8 cellular contexts compared by ENCODE assay signal in the genomic region with DNA sequence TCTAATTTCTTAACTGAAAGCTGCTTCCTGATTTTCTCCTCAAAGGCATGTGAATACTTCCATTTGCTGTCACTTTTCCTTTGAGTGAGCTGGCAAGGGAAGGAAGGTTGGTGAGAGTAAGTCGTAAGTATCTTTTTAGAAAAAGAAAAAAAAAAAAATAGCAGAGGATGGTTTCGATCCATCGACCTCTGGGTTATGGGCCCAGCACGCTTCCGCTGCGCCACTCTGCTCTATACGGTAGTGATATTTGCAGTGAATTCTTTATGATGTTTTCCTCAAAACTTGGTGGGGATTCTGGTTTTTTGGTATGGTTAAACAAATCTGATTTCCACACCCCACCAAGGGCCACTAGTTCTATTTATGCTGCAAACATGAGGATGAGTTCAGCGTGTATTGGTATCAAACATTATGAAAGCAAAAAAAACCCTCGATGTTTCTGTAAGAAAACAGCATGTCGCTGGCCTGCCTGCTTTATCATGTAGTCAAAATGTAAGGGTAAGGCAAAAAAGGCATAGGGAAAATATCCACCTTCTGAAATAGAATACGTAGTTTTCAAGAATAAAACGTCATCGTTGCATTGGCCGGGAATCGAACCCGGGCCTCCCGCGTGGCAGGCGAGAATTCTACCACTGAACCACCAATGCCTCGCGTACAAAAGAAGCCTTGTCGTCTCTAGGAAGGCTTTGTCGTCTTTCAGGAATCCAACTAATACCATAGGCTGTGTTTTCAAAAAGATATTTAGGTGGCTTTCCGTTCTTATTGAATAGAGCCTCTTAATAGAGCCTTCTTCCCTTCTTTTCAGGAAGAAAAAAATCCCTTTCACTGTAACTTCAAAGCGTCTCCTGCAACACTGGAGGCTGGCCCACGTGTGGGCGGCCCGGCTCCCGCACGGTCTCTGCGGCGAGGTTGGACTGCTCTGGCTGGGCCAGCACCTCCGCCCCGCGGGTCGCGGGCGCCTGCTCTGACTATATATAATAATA. TPM values are rescaled to one million over a fixed set of nuclear protein-coding genes. Genes with fewer than 3 reads are reported as not detected.
A peak's percentile ranks its signal among the peaks of the same experiment; 100 is the strongest.
DNase-seq lines count a peak whose midpoint lies in the region; ATAC-seq and TF ChIP-seq lines count a peak whose summit lies in the region.

No MANE protein-coding gene starts in this region.

- no peaks in the 10 kb centered on the region for H3K9me3 ChIP-seq in Caco-2
- no peaks in the 10 kb centered on the region for H3K9me3 ChIP-seq in HUES6 (ENCODE audit: control insufficient read depth, insufficient read depth, low read depth, low read length)
- no peaks in the 10 kb centered on the region for H3K9me3 ChIP-seq in OCI-LY3 (ENCODE audit: insufficient read depth, low read length)

- peaks cover 10% of the 10 kb centered on the region for H3K27me3 Mint-ChIP-seq in Caco-2 (ENCODE audit: insufficient read depth, unreplicated experiment)
- peaks cover 4% of the 10 kb centered on the region for H3K27me3 Mint-ChIP-seq in activated T-cell treated with anti-CD3 and anti-CD28 coated beads, Interleukin-2, amount 50 U/mL, for 4 hours (ENCODE audit: low read depth)

- peaks cover 43% of the 10 kb centered on the region for H3K36me3 Mint-ChIP-seq in Caco-2 (ENCODE audit: insufficient read depth, unreplicated experiment)
- H3K36me3 Mint-ChIP-seq in activated T-cell treated with anti-CD3 and anti-CD28 coated beads, Interleukin-2, amount 50 U/mL, for 4 hours (ENCODE audit: insufficient read depth): no peaks in the 10 kb centered on the region

- H3K36me3 ChIP-seq in Caco-2 (ENCODE audit: control insufficient read depth, insufficient read depth, low read length) (no peaks in the 10 kb centered on the region), HUES6 (ENCODE audit: control insufficient read depth, insufficient read depth, low read length) (no peaks in the 10 kb centered on the region), OCI-LY3 (replicated peaks; ENCODE audit: low read depth, low read length) (no peaks in the 10 kb centered on the region)

- no peaks in the 10 kb centered on the region for H3K9me3 Mint-ChIP-seq in Caco-2 (ENCODE audit: unreplicated experiment)
- H3K9me3 Mint-ChIP-seq in activated T-cell treated with anti-CD3 and anti-CD28 coated beads, Interleukin-2, amount 50 U/mL, for 4 hours: no peaks in the 10 kb centered on the region

- peak overlapping the region; percentile 96 for H3K27ac Mint-ChIP-seq in Caco-2 (ENCODE audit: unreplicated experiment)

- ATAC-seq in GM21390 (IDR thresholded peaks at IDR 0.05; ENCODE audit: unreplicated experiment) (peak; percentile 74), esophagus mucosa (peak; percentile 89)
- peak; percentile 81 to 85 for ATAC-seq in activated T-cell treated with anti-CD3 and anti-CD28 coated beads, Interleukin-2, amount 50 U/mL, for 4 hours

- H3K4me1 Mint-ChIP-seq in Caco-2 (ENCODE audit: low read depth, unreplicated experiment): peaks cover 9% of the 10 kb centered on the region
- H3K4me1 Mint-ChIP-seq in activated T-cell treated with anti-CD3 and anti-CD28 coated beads, Interleukin-2, amount 50 U/mL, for 4 hours (ENCODE audit: low read depth): peaks cover 8% of the 10 kb centered on the region

- H3K9ac ChIP-seq in HUES6 (ENCODE audit: low read length) (peak overlapping the region; percentile 82), OCI-LY3 (ENCODE audit: low read length) (peak overlapping the region; percentile 99)

- H4K20me1 ChIP-seq in OCI-LY3 (ENCODE audit: insufficient read depth, low read length): no peaks in the 10 kb centered on the region

- H3K79me2 ChIP-seq in OCI-LY3 (ENCODE audit: low read length): no peaks in the 10 kb centered on the region

- H3K27me3 ChIP-seq in Caco-2 (replicated peaks; ENCODE audit: control insufficient read depth, insufficient read depth, low read length) (no peaks in the 10 kb centered on the region), HUES6 (ENCODE audit: control insufficient read depth, insufficient read depth, low read length) (no peaks in the 10 kb centered on the region), OCI-LY3 (ENCODE audit: low read depth, low read length) (no peaks in the 10 kb centered on the region)

- peak overlapping the region; percentile 76 for H3K4me3 Mint-ChIP-seq in Caco-2 (ENCODE audit: unreplicated experiment)
- H3K4me3 Mint-ChIP-seq in activated T-cell treated with anti-CD3 and anti-CD28 coated beads, Interleukin-2, amount 50 U/mL, for 4 hours: peak overlapping the region; percentile 82

- BruUV-seq in Caco-2 (replicated peaks; lab: Mats Ljungman, UMichigan): no TSS peak

- peaks cover 14% of the 10 kb centered on the region for H3K4me1 ChIP-seq in Caco-2
- H3K4me1 ChIP-seq in HUES6 (ENCODE audit: control insufficient read depth, insufficient read depth, low read length): 0 out of 2 replicates have a peak, but pooled peaks cover 8% of the 10 kb centered on the region
- H3K4me1 ChIP-seq in OCI-LY3 (ENCODE audit: low read length): peaks cover 7% of the 10 kb centered on the region; the same call in 1 of the 2 replicates

- H3K4me2 ChIP-seq in OCI-LY3 (ENCODE audit: low read length): peak overlapping the region; percentile 96

- CTCF ChIA-PET in Caco-2 (lab: Charles Lee): interaction anchor here (0.6 kb wide), 1 partner anchor 106 kb away, joined by 3 read pairs; no protein-coding TSS in a partner anchor

- TF ChIP-seq CTCF in Caco-2 (IDR thresholded peaks at IDR 0.05; ENCODE audit: insufficient read depth in 1 of 2, low read depth in 1 of 2, low read length in 1 of 2, severe bottlenecking in 1 of 2, unreplicated experiment in 1 of 2) (no peak), OCI-LY3 (IDR thresholded peaks at IDR 0.05; ENCODE audit: low read depth, low read length) (no peak)

- H3K4me3 ChIP-seq in Caco-2 (ENCODE audit: low read depth, low read length) (peak overlapping the region; percentile 41), HUES6 (ENCODE audit: low read depth, low read length) (peak overlapping the region; percentile 87), OCI-LY3 (ENCODE audit: low read length) (peak overlapping the region; percentile 97)

- POLR2A ChIA-PET in Caco-2 (lab: Charles Lee): interaction anchor here (0.7 to 1.2 kb wide), 5 partner anchors 9 to 96 kb away, joined by 3 to 16 read pairs (median 5); a partner anchor contains a TSS

- intact Hi-C loops in Caco-2 (cut with micrococcal nuclease; ENCODE audit: unreplicated experiment): loop anchor here (2.0 to 10.0 kb wide), 3 partner anchors 178 to 454 kb away; partner anchors contain the start of gene ZNF165

- peak overlapping the region; percentile 100 for H2AFZ ChIP-seq in OCI-LY3 (ENCODE audit: low read depth, low read length)

- H3K27ac ChIP-seq in HUES6 (ENCODE audit: low read depth, low read length) (peak overlapping the region; percentile 69; the same call in 1 of the 2 replicates), OCI-LY3 (ENCODE audit: low read length) (peak overlapping the region; percentile 91)

- DNase-seq in Caco-2: peak; percentile 73 to 87
- DNase-seq in activated T-cell treated with anti-CD3 and anti-CD28 coated beads, Interleukin-2, amount 50 U/mL, for 4 hours: peak; percentile 90
- peak; percentile 87 for DNase-seq in myocyte (ENCODE audit: low read depth)
- DNase-seq in stimulated activated CD8-positive, alpha-beta memory T cell treated with anti-CD3 and anti-CD28 coated beads, Interleukin-7, amount 100 ng/mL, for 48 hours (ENCODE audit: extremely low read depth in 1 of 2, low read depth in 1 of 2): peak; percentile 60 to 70

RNA-seq across cellular contexts. Expression of gene OR2B2, which starts 9.6 kb away (rescaled TPM):
- total RNA-seq in Caco-2 (2022) (not detected in 2 replicates), esophagus mucosa (not detected), myocyte (not detected in 2 replicates)
- not detected for total RNA-seq in activated T-cell treated with anti-CD3 and anti-CD28 coated beads, Interleukin-2, amount 50 U/mL, for 4 hours
- polyA plus RNA-seq in myocyte (2012): not detected

RNA-seq across cellular contexts. Expression of gene OR2B6, which starts 54.4 kb away (rescaled TPM):
- total RNA-seq in Caco-2 (2022) (not detected in 2 replicates), esophagus mucosa (not detected), myocyte (not detected in 2 replicates)
- total RNA-seq in activated T-cell treated with anti-CD3 and anti-CD28 coated beads, Interleukin-2, amount 50 U/mL, for 4 hours: not detected
- polyA plus RNA-seq in myocyte (2012): not detected

Comparison
In these comparisons a context has a peak if more than half of its experiments do, and no peak if none do; other contexts are left out.
1. Peak in every context shown above with its lines: DNase-seq, ATAC-seq, H3K4me3 ChIP-seq and H3K27ac ChIP-seq.
2. H3K4me3 ChIP-seq: peak in every context shown above with its lines; median percentile 97 in OCI-LY3; 87 in HUES6; 41 in Caco-2.